ENCODE assay signal across 16 cellular contexts in the genomic region with DNA sequence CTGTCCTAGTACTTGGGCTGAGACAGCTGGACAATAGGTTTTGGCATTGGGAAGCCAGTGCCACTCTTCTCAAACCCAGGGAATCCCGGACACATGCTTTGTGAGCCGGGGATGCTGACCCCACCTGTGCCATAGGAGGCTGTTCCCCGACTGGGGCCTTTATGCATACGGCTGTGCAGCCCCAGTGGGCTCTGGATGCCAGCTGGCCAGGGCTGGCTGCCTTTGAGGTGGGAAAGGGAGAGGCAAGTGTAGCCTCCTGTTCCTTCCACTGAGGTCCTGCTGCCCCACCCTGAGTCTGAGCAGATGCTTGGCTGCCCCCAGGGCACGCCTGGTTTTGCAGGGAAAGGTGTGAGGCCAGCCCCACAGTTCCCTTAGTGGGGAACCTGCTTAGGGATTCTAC.
"Had no signal": no experiment of that assay in that cellular context is flagged by ENCODE, and none has a peak within 500 bp of the region (broad histone marks: within the 10 kb centered on the region; RNA-seq: fewer than 3 reads in every experiment).

No MANE protein-coding gene starts in this region.

- DNase-seq: cerebellar nuclear complex; foreskin melanocyte; heart left ventricle; hippocampal formation; kidney glomerular epithelial cell; mammary epithelial cell; natural killer cell; nucleus accumbens; psoas muscle; retina; stimulated activated naive CD4-positive, alpha-beta T cell treated with Interleukin-2 at 50 U/mL for 16 hours had no signal

- H3K4me3 ChIP-seq: heart left ventricle, psoas muscle had no signal

- H3K27ac ChIP-seq: heart left ventricle, parathyroid adenoma, psoas muscle had no signal

- H3K27ac Mint-ChIP-seq: dendritic cell treated with granulocyte-macrophage colony-stimulating factor and Interleukin-4, amounts not matched to agents 40 ng/mL and 50 ng/mL, for 4 days; natural killer cell; type B pancreatic cell had no signal

- H3K4me3 Mint-ChIP-seq: dendritic cell treated with granulocyte-macrophage colony-stimulating factor and Interleukin-4, amounts not matched to agents 40 ng/mL and 50 ng/mL, for 4 days; natural killer cell; neural crest cell; type B pancreatic cell had no signal

- H3K27me3 Mint-ChIP-seq: dendritic cell treated with granulocyte-macrophage colony-stimulating factor and Interleukin-4, amounts not matched to agents 40 ng/mL and 50 ng/mL, for 4 days; type B pancreatic cell had no signal

- H3K9me3 Mint-ChIP-seq: natural killer cell, neural crest cell, type B pancreatic cell had no signal

- H3K36me3 Mint-ChIP-seq: natural killer cell had no signal

- ATAC-seq: heart left ventricle, natural killer cell, psoas muscle, sciatic nerve had no signal

- H3K9me3 ChIP-seq: heart left ventricle, psoas muscle had no signal

- H3K27me3 ChIP-seq: heart left ventricle had no signal

- H3K4me1 ChIP-seq: heart left ventricle, psoas muscle had no signal
